24 cellular contexts compared by ENCODE assay signal in genomic region chr4:81982846-81983540, GRCh38.
"Had no signal": no experiment of that assay in that cellular context is flagged by ENCODE, and none has a peak within 500 bp of the region (broad histone marks: within the 10 kb centered on the region; RNA-seq: fewer than 3 reads in every experiment).

No MANE protein-coding gene starts in this region.

- H3K4me3 Mint-ChIP-seq: activated B cell treated with CpG ODN at 0.5 μM for 24 hours; activated CD4-positive, alpha-beta memory T cell treated with anti-CD3 and anti-CD28 coated beads, Interleukin-2, amount 10 ng/mL, durations not matched to agents 7 days and 5 days; activated naive CD4-positive, alpha-beta T cell treated with anti-CD3 and anti-CD28 coated beads, Interleukin-2, amount 50 U/mL, for 24 hours; brain; dendritic cell treated with granulocyte-macrophage colony-stimulating factor and Interleukin-4, amounts not matched to agents 40 ng/mL and 50 ng/mL, for 4 days; natural killer cell treated with Interleukin-12 subunit alpha and Interleukin-12 subunit beta and Interleukin-15 and Interleukin-18, amount 100 ng/mL, for 72 hours had no signal

- H3K4me3 ChIP-seq: heart right ventricle, ovary, prostate gland, thyroid gland, upper lobe of right lung had no signal

- DNase-seq: activated B cell treated with CpG ODN at 0.5 μM for 24 hours; activated CD4-positive, alpha-beta memory T cell treated with anti-CD3 and anti-CD28 coated beads, Interleukin-2, amount 10 ng/mL, durations not matched to agents 7 days and 5 days; activated CD4-positive, alpha-beta T cell treated with anti-CD3 and anti-CD28 coated beads for 48 hours; activated gamma-delta T cell; activated T-cell treated with anti-CD3 and anti-CD28 coated beads for 4 hours; aorta; effector CD8-positive, alpha-beta T cell; erythroblast; foreskin fibroblast; heart right ventricle; islet precursor cell; left cardiac atrium; ovary; right cardiac atrium; stimulated activated CD4-positive, alpha-beta T cell treated with anti-CD3 and anti-CD28 coated beads, Interleukin-4, amount 100 ng/mL, for 24 hours; stimulated activated naive CD8-positive, alpha-beta T cell treated with anti-CD3 and anti-CD28 coated beads, Interleukin-15, Interleukin-2, amounts not matched to agents 100 U/mL and 50 U/mL, for 24 hours; substantia nigra; thyroid gland; upper lobe of right lung had no signal

- H3K9me3 Mint-ChIP-seq: activated B cell treated with CpG ODN at 0.5 μM for 24 hours; activated CD4-positive, alpha-beta memory T cell treated with anti-CD3 and anti-CD28 coated beads, Interleukin-2, amount 10 ng/mL, durations not matched to agents 7 days and 5 days; activated naive CD4-positive, alpha-beta T cell treated with anti-CD3 and anti-CD28 coated beads, Interleukin-2, amount 50 U/mL, for 24 hours; brain; dendritic cell treated with granulocyte-macrophage colony-stimulating factor and Interleukin-4, amounts not matched to agents 40 ng/mL and 50 ng/mL, for 4 days; natural killer cell treated with Interleukin-12 subunit alpha and Interleukin-12 subunit beta and Interleukin-15 and Interleukin-18, amount 100 ng/mL, for 72 hours had no signal

- ATAC-seq: heart right ventricle; left cardiac atrium; natural killer cell treated with Interleukin-12 subunit alpha and Interleukin-12 subunit beta and Interleukin-15 and Interleukin-18, amount 100 ng/mL, for 72 hours; right cardiac atrium; stimulated activated naive CD8-positive, alpha-beta T cell treated with anti-CD3 and anti-CD28 coated beads, Interleukin-15, Interleukin-2, amounts not matched to agents 100 U/mL and 50 U/mL, for 24 hours; upper lobe of right lung had no signal

- H3K36me3 Mint-ChIP-seq: activated naive CD4-positive, alpha-beta T cell treated with anti-CD3 and anti-CD28 coated beads, Interleukin-2, amount 50 U/mL, for 24 hours; brain; natural killer cell treated with Interleukin-12 subunit alpha and Interleukin-12 subunit beta and Interleukin-15 and Interleukin-18, amount 100 ng/mL, for 72 hours had no signal

- H3K27ac Mint-ChIP-seq: activated B cell treated with CpG ODN at 0.5 μM for 24 hours; activated CD4-positive, alpha-beta memory T cell treated with anti-CD3 and anti-CD28 coated beads, Interleukin-2, amount 10 ng/mL, durations not matched to agents 7 days and 5 days; activated naive CD4-positive, alpha-beta T cell treated with anti-CD3 and anti-CD28 coated beads, Interleukin-2, amount 50 U/mL, for 24 hours; brain; dendritic cell treated with granulocyte-macrophage colony-stimulating factor and Interleukin-4, amounts not matched to agents 40 ng/mL and 50 ng/mL, for 4 days; natural killer cell treated with Interleukin-12 subunit alpha and Interleukin-12 subunit beta and Interleukin-15 and Interleukin-18, amount 100 ng/mL, for 72 hours had no signal

- H3K4me1 Mint-ChIP-seq: activated CD4-positive, alpha-beta memory T cell treated with anti-CD3 and anti-CD28 coated beads, Interleukin-2, amount 10 ng/mL, durations not matched to agents 7 days and 5 days; activated naive CD4-positive, alpha-beta T cell treated with anti-CD3 and anti-CD28 coated beads, Interleukin-2, amount 50 U/mL, for 24 hours; brain had no signal
